ENCODE assay signal across 1 cellular context in genomic region chr17:57649731-57650484, GRCh38.
A peak's percentile ranks its signal among the peaks of the same experiment; 100 is the strongest.
TF ChIP-seq lines count a peak whose summit lies in the region.

No MANE protein-coding gene starts in this region.

TF ChIP-seq in A549, 52 proteins besides CTCF, POLR2A, EP300 and RAD21 (continued from another document):
- TF ChIP-seq HMGXB4 (CRISPR knock-in tag; IDR thresholded peaks at IDR 0.05; ENCODE audit: borderline replicate concordance) (no peak), JUN (IDR thresholded peaks at IDR 0.05) (peak in 1 of 2 experiments; percentile 42; a peak in 1 of 5 replicates)
